ENCODE assay signal across 9 cellular contexts in genomic region chr16:79286646-79287423, GRCh38.
DNase-seq lines count a peak whose midpoint lies in the region; ATAC-seq and TF ChIP-seq lines count a peak whose summit lies in the region.
"Had no signal": no experiment of that assay in that cellular context is flagged by ENCODE, and none has a peak within 500 bp of the region (broad histone marks: within the 10 kb centered on the region; RNA-seq: fewer than 3 reads in every experiment).

No MANE protein-coding gene starts in this region.

- no peaks in the 10 kb centered on the region for H3K27me3 Mint-ChIP-seq in CD8-positive, alpha-beta memory T cell
- H3K27me3 Mint-ChIP-seq in central memory CD8-positive, alpha-beta T cell: no peaks in the 10 kb centered on the region
- H3K27me3 Mint-ChIP-seq in nephron progenitor cell (ENCODE audit: low read depth, poor library complexity) (peaks cover 12% of the 10 kb centered on the region), Calu3 (ENCODE audit: unreplicated experiment) (peaks cover 37% of the 10 kb centered on the region)

- peaks cover 49% of the 10 kb centered on the region for H3K4me1 ChIP-seq in CD8-positive, alpha-beta memory T cell (ENCODE audit: insufficient read depth, low read length)

- H3K36me3 ChIP-seq in CD8-positive, alpha-beta memory T cell (ENCODE audit: insufficient read depth, low read length): no peaks in the 10 kb centered on the region
- H3K36me3 ChIP-seq: cardiac muscle cell had no signal

- no peak overlapping the region for H3K27ac ChIP-seq in CD8-positive, alpha-beta memory T cell (ENCODE audit: low read depth, low read length)
- H3K27ac ChIP-seq: cardiac muscle cell had no signal

- no TSS peak for BruUV-seq in Calu3 (replicated peaks; lab: Mats Ljungman, UMichigan)

- POLR2A ChIA-PET in CD8-positive, alpha-beta memory T cell (lab: Charles Lee): interaction anchor here (0.7 to 1.7 kb wide), 4 partner anchors 8 to 197 kb away, joined by 3 to 7 read pairs (median 4); no protein-coding TSS in a partner anchor

- CTCF ChIA-PET in CD8-positive, alpha-beta memory T cell (lab: Charles Lee): interaction anchor here (0.7 to 2.8 kb wide), 5 partner anchors 12 to 441 kb away, joined by 3 to 12 read pairs (median 3); partner anchors contain the start of gene MAF
- CTCF ChIA-PET in Calu3 (lab: Charles Lee): no interaction called here

- H3K27me3 ChIP-seq in CD8-positive, alpha-beta memory T cell (ENCODE audit: insufficient read depth, low read length, poor library complexity, severe bottlenecking): no peaks in the 10 kb centered on the region
- H3K27me3 ChIP-seq: cardiac muscle cell had no signal

- DNase-seq in CD8-positive, alpha-beta memory T cell: peak in 2 of 5 donors; percentile 26 to 58
- DNase-seq in NCI-H774 (lab: John Stamatoyannopoulos, UW): peak; percentile 41
- DNase-seq in central memory CD8-positive, alpha-beta T cell (ENCODE audit: low spot score in 2 of 2): no peak
- DNase-seq in nephron progenitor cell: peak; percentile 32
- DNase-seq in Calu3: no peak
- no peak for DNase-seq in amniotic stem cell (lab: John Stamatoyannopoulos, UW)

- peaks cover 48 to 60% (median 58%) of the 10 kb centered on the region in 3 donors for H3K4me1 Mint-ChIP-seq in CD8-positive, alpha-beta memory T cell
- peaks cover 42% of the 10 kb centered on the region for H3K4me1 Mint-ChIP-seq in central memory CD8-positive, alpha-beta T cell
- peaks cover 23% of the 10 kb centered on the region for H3K4me1 Mint-ChIP-seq in nephron progenitor cell
- H3K4me1 Mint-ChIP-seq in Calu3 (ENCODE audit: low read depth, unreplicated experiment): no peaks in the 10 kb centered on the region

- no peaks in the 10 kb centered on the region for H3K9me3 Mint-ChIP-seq in CD8-positive, alpha-beta memory T cell
- no peaks in the 10 kb centered on the region for H3K9me3 Mint-ChIP-seq in central memory CD8-positive, alpha-beta T cell
- peaks cover 5% of the 10 kb centered on the region for H3K9me3 Mint-ChIP-seq in nephron progenitor cell
- H3K9me3 Mint-ChIP-seq in Calu3 (ENCODE audit: low read depth, unreplicated experiment): peaks cover 3% of the 10 kb centered on the region

- H3K4me3 Mint-ChIP-seq in CD8-positive, alpha-beta memory T cell: peak overlapping the region; percentile 65 to 91 (median 77)
- peak overlapping the region; percentile 65 for H3K4me3 Mint-ChIP-seq in central memory CD8-positive, alpha-beta T cell
- H3K4me3 Mint-ChIP-seq in nephron progenitor cell (no peak overlapping the region), Calu3 (ENCODE audit: low read depth, unreplicated experiment) (no peak overlapping the region)

- TF ChIP-seq CTCF in nephron progenitor cell (IDR thresholded peaks at IDR 0.05) (no peak), Calu3 (IDR thresholded peaks at IDR 0.05; ENCODE audit: unreplicated experiment) (no peak)

- H3K27ac Mint-ChIP-seq in CD8-positive, alpha-beta memory T cell: peak overlapping the region; percentile 25 to 98 (median 70)
- peak overlapping the region; percentile 71 for H3K27ac Mint-ChIP-seq in central memory CD8-positive, alpha-beta T cell (ENCODE audit: low read depth)
- H3K27ac Mint-ChIP-seq in nephron progenitor cell (no peak overlapping the region), Calu3 (ENCODE audit: unreplicated experiment) (no peak overlapping the region)

- intact Hi-C loops in Calu3 (cut with micrococcal nuclease; ENCODE audit: unreplicated experiment): no loop called here

- H3K4me3 ChIP-seq in CD8-positive, alpha-beta memory T cell (ENCODE audit: low read length): peak overlapping the region; percentile 46
- H3K4me3 ChIP-seq: cardiac muscle cell had no signal

- H3K9me3 ChIP-seq in CD8-positive, alpha-beta memory T cell (ENCODE audit: low read length): no peaks in the 10 kb centered on the region

- ATAC-seq in GM19351 (IDR thresholded peaks at IDR 0.05; ENCODE audit: unreplicated experiment) (peak; percentile 84), HG03342 (IDR thresholded peaks at IDR 0.05; ENCODE audit: unreplicated experiment) (peak; percentile 92)
- peak; percentile 49 for ATAC-seq in central memory CD8-positive, alpha-beta T cell (replicated peaks; ENCODE audit: extremely low read depth, poor library complexity, severe bottlenecking)

- peaks cover 0 to 3% (median 0%) of the 10 kb centered on the region in 3 donors for H3K36me3 Mint-ChIP-seq in CD8-positive, alpha-beta memory T cell
- H3K36me3 Mint-ChIP-seq in central memory CD8-positive, alpha-beta T cell (ENCODE audit: insufficient read depth): peaks cover 2% of the 10 kb centered on the region
- H3K36me3 Mint-ChIP-seq in nephron progenitor cell (ENCODE audit: low read depth): no peaks in the 10 kb centered on the region
- no peaks in the 10 kb centered on the region for H3K36me3 Mint-ChIP-seq in Calu3 (ENCODE audit: insufficient read depth, unreplicated experiment)

Comparison
In these comparisons a context has a peak if more than half of its experiments do, and no peak if none do; other contexts are left out.
1. DNase-seq: peak in NCI-H774 (single experiment) and nephron progenitor cell (single experiment); none in central memory CD8-positive, alpha-beta T cell (0 of 2), Calu3 (single experiment) and amniotic stem cell (single experiment).
2. H3K27ac Mint-ChIP-seq: peak in CD8-positive, alpha-beta memory T cell (8 of 8) and central memory CD8-positive, alpha-beta T cell (single experiment); none in nephron progenitor cell (single experiment) and Calu3 (single experiment).
3. H3K4me3 Mint-ChIP-seq: peak in CD8-positive, alpha-beta memory T cell (7 of 7) and central memory CD8-positive, alpha-beta T cell (single experiment); none in nephron progenitor cell (single experiment) and Calu3 (single experiment).
4. Peak in every context shown above with its lines, with median percentiles within 50 percentile points of each other: ATAC-seq.